ENCODE assay signal across 23 cellular contexts in the genomic region with DNA sequence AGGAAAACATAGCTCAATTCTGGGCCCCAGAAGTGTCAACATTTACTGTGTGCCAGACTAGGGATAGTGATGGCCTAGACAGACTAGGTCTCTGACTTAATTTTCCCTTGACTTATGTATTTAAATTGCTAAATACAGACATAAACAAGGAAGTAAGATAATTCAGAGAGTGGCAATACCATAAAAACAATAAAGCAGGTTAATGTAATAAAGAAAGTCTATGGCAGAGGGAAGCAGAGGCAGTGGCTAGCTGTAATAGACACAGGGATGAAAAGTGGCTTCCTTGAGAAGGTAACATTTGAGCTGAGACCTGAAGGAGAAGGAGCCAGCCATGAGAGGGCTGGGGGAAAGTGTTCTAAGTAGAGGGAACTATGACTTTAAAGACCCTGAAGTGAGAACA.
A peak's percentile ranks its signal among the peaks of the same experiment; 100 is the strongest.
DNase-seq lines count a peak whose midpoint lies in the region; FAIRE-seq and TF ChIP-seq lines count a peak whose summit lies in the region.
"Had no signal": no experiment of that assay in that cellular context is flagged by ENCODE, and none has a peak within 500 bp of the region (broad histone marks: within the 10 kb centered on the region; RNA-seq: fewer than 3 reads in every experiment).

No MANE protein-coding gene starts in this region.

- H3K9me3 Mint-ChIP-seq in nephron progenitor cell: no peaks in the 10 kb centered on the region
- no peaks in the 10 kb centered on the region for H3K9me3 Mint-ChIP-seq in endodermal cell
- H3K9me3 Mint-ChIP-seq: CD4-positive, CD25-positive, alpha-beta regulatory T cell; CD8-positive, alpha-beta T cell had no signal

- TF ChIP-seq CTCF in nephron progenitor cell (IDR thresholded peaks at IDR 0.05) (no peak), endodermal cell (conservative IDR thresholded peaks at IDR 0.05) (no peak)

- FAIRE-seq in islet of Langerhans (lab: Jason Lieb, UNC): peak; percentile 85
- FAIRE-seq: A204.1, GM12878, GM19239, H1 had no signal

- H3K27me3 ChIP-seq in endodermal cell (ENCODE audit: control insufficient read depth, insufficient read depth, low read length, poor library complexity, severe bottlenecking): peaks cover 46% of the 10 kb centered on the region
- H3K27me3 ChIP-seq: BLaER1 had no signal

- DNase-seq in NOMO-1 treated with DMSO at 0.1 percent for 48 hours (lab: John Stamatoyannopoulos, UW; ENCODE audit: unreplicated experiment) (peak; percentile 22), NOMO-1 treated with dmso at 0.1 percent for 144 hours (lab: John Stamatoyannopoulos, UW; ENCODE audit: unreplicated experiment) (no peak), nephron progenitor cell (no peak), endodermal cell (no peak), iPS-NIHi7 (ENCODE audit: extremely low spot score) (no peak), NCI-H345 treated with DMSO at 0.1 percent for 48 hours (lab: John Stamatoyannopoulos, UW; ENCODE audit: unreplicated experiment) (no peak)
- DNase-seq: Caco-2; CD4-positive, CD25-positive, alpha-beta regulatory T cell; CD8-positive, alpha-beta T cell; DMS153; DND-41; GDM1; GM23248; H7; HCEC 1CT had no signal

- no peak overlapping the region for H3K9ac ChIP-seq in endodermal cell (ENCODE audit: extremely low read depth, low read length, poor library complexity, severe bottlenecking)
- H3K9ac ChIP-seq: BLaER1, GM23248 had no signal

- H3K9me3 ChIP-seq in endodermal cell (ENCODE audit: control insufficient read depth, low read length): no peaks in the 10 kb centered on the region
- H3K9me3 ChIP-seq: BLaER1, Caco-2 had no signal

- peak overlapping the region; percentile 50 for H3K27ac Mint-ChIP-seq in nephron progenitor cell
- H3K27ac Mint-ChIP-seq in endodermal cell: no peak overlapping the region
- H3K27ac Mint-ChIP-seq: B cell; CD8-positive, alpha-beta T cell had no signal

- H3K4me1 Mint-ChIP-seq in nephron progenitor cell (peaks cover 37% of the 10 kb centered on the region), endodermal cell (peaks cover 7% of the 10 kb centered on the region)
- H3K4me1 Mint-ChIP-seq: B cell had no signal

- peaks cover 6% of the 10 kb centered on the region for H3K36me3 Mint-ChIP-seq in nephron progenitor cell (ENCODE audit: low read depth)
- H3K36me3 Mint-ChIP-seq in endodermal cell (ENCODE audit: low read depth): no peaks in the 10 kb centered on the region

- H3K27me3 Mint-ChIP-seq in nephron progenitor cell (ENCODE audit: low read depth, poor library complexity): no peaks in the 10 kb centered on the region
- peaks cover 46% of the 10 kb centered on the region for H3K27me3 Mint-ChIP-seq in endodermal cell (ENCODE audit: insufficient read depth)
- H3K27me3 Mint-ChIP-seq: B cell; CD4-positive, CD25-positive, alpha-beta regulatory T cell had no signal

- no peaks in the 10 kb centered on the region for H3K36me3 ChIP-seq in endodermal cell (ENCODE audit: control insufficient read depth, insufficient read depth, low read length)
- H3K36me3 ChIP-seq: BLaER1 had no signal

- no peak overlapping the region for H3K4me3 ChIP-seq in endodermal cell (ENCODE audit: low read length)
- H3K4me3 ChIP-seq: BLaER1, GM12878, GM23248 had no signal

- no peaks in the 10 kb centered on the region for H3K4me1 ChIP-seq in endodermal cell (ENCODE audit: control insufficient read depth, insufficient read depth, low read length)
- H3K4me1 ChIP-seq: BLaER1, Caco-2 had no signal

- no peak overlapping the region for H3K27ac ChIP-seq in endodermal cell (ENCODE audit: low read depth, low read length)
- H3K27ac ChIP-seq: 22Rv1, BLaER1, GM23248 had no signal

- H3K4me3 Mint-ChIP-seq in nephron progenitor cell: no peak overlapping the region
- no peak overlapping the region for H3K4me3 Mint-ChIP-seq in endodermal cell
- H3K4me3 Mint-ChIP-seq: B cell; CD4-positive, CD25-positive, alpha-beta regulatory T cell; CD8-positive, alpha-beta T cell had no signal
